9 cellular contexts compared by ENCODE assay signal in the genomic region with DNA sequence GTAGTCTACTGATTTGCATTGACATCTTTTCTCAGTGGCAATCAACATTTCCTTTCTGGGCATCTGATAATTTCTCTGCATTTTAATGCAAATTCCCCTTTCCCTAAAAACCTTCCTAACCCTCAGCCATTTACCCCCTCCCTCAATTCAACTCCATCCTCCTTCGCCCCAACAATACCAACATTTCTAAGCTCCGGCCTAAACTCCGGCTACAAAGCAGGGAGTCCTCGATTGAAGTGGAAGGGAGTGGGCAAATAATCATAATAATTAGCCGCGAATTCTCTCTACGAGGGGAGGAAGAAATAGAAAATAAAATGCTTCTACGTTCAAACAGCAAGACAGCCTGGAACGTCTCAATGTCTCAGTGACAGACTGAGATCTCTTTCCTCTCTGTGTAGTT. TPM values are rescaled to one million over a fixed set of nuclear protein-coding genes. Genes with fewer than 3 reads are reported as not detected.
A peak's percentile ranks its signal among the peaks of the same experiment; 100 is the strongest.
DNase-seq lines count a peak whose midpoint lies in the region; ATAC-seq and TF ChIP-seq lines count a peak whose summit lies in the region.
"Had no signal": no experiment of that assay in that cellular context is flagged by ENCODE, and none has a peak within 500 bp of the region (broad histone marks: within the 10 kb centered on the region; RNA-seq: fewer than 3 reads in every experiment).

No MANE protein-coding gene starts in this region.

- no peaks in the 10 kb centered on the region for H3K36me3 Mint-ChIP-seq in activated naive CD4-positive, alpha-beta T cell treated with anti-CD3 and anti-CD28 coated beads, Interleukin-2, amount 50 U/mL, for 24 hours
- no peaks in the 10 kb centered on the region for H3K36me3 Mint-ChIP-seq in activated naive CD8-positive, alpha-beta T cell treated with anti-CD3 and anti-CD28 coated beads for 36 hours

- H3K4me3 ChIP-seq in left lung (peak overlapping the region; percentile 58 to 64), thymus (ENCODE audit: low read length) (peak overlapping the region; percentile 93)

- ATAC-seq in left lung (no peak), GM21786 (IDR thresholded peaks at IDR 0.05; ENCODE audit: unreplicated experiment) (no peak)

- peak overlapping the region; percentile 79 for H3K4me3 Mint-ChIP-seq in activated naive CD4-positive, alpha-beta T cell treated with anti-CD3 and anti-CD28 coated beads, Interleukin-2, amount 50 U/mL, for 24 hours
- H3K4me3 Mint-ChIP-seq in activated naive CD8-positive, alpha-beta T cell treated with anti-CD3 and anti-CD28 coated beads for 36 hours: peak overlapping the region; percentile 66

- no peak for DNase-seq in activated naive CD4-positive, alpha-beta T cell treated with anti-CD3 and anti-CD28 coated beads, Interleukin-2, amount 50 U/mL, for 16 hours
- DNase-seq in activated naive CD8-positive, alpha-beta T cell treated with anti-CD3 and anti-CD28 coated beads for 36 hours: no peak
- no peak for DNase-seq in left lung
- DNase-seq in GM19238 (ENCODE audit: insufficient read length, low spot score): no peak
- DNase-seq in midbrain (lab: John Stamatoyannopoulos, UW): no peak
- DNase-seq: SIG-M5 had no signal

- H3K27ac ChIP-seq in left lung: peak overlapping the region in 1 of 2 donors; percentile 88
- no peak overlapping the region for H3K27ac ChIP-seq in thymus (ENCODE audit: low read depth)

- H3K27ac Mint-ChIP-seq in activated naive CD4-positive, alpha-beta T cell treated with anti-CD3 and anti-CD28 coated beads, Interleukin-2, amount 50 U/mL, for 24 hours: no peak overlapping the region
- H3K27ac Mint-ChIP-seq in activated naive CD8-positive, alpha-beta T cell treated with anti-CD3 and anti-CD28 coated beads for 36 hours: peak overlapping the region; percentile 55

- no peaks in the 10 kb centered on the region for H3K9me3 Mint-ChIP-seq in activated naive CD4-positive, alpha-beta T cell treated with anti-CD3 and anti-CD28 coated beads, Interleukin-2, amount 50 U/mL, for 24 hours
- no peaks in the 10 kb centered on the region for H3K9me3 Mint-ChIP-seq in activated naive CD8-positive, alpha-beta T cell treated with anti-CD3 and anti-CD28 coated beads for 36 hours

- intact Hi-C loops in left lung (cut with DNase I): no loop called here

- peaks cover 0 to 50% of the 10 kb centered on the region in 2 donors for H3K4me1 ChIP-seq in left lung
- H3K4me1 ChIP-seq in thymus (ENCODE audit: control insufficient read depth, insufficient read depth, low read length): peaks cover 18% of the 10 kb centered on the region

- H3K36me3 ChIP-seq in left lung (no peaks in the 10 kb centered on the region), thymus (ENCODE audit: control insufficient read depth, insufficient read depth) (peaks cover 13% of the 10 kb centered on the region)

- no peaks in the 10 kb centered on the region for H3K9me3 ChIP-seq in left lung
- H3K9me3 ChIP-seq in thymus (ENCODE audit: control insufficient read depth): no peaks in the 10 kb centered on the region

- H3K4me1 Mint-ChIP-seq in activated naive CD4-positive, alpha-beta T cell treated with anti-CD3 and anti-CD28 coated beads, Interleukin-2, amount 50 U/mL, for 24 hours: peaks cover 26% of the 10 kb centered on the region
- H3K4me1 Mint-ChIP-seq in activated naive CD8-positive, alpha-beta T cell treated with anti-CD3 and anti-CD28 coated beads for 36 hours: peaks cover 18% of the 10 kb centered on the region

- WGBS in thymus: 11% methylated on average over 9 of the region's 9 CpGs

- TF ChIP-seq CTCF in left lung (IDR thresholded peaks at IDR 0.05): no peak

- peaks cover 42 to 94% of the 10 kb centered on the region in 2 donors for H3K27me3 ChIP-seq in left lung
- no peaks in the 10 kb centered on the region for H3K27me3 ChIP-seq in thymus (ENCODE audit: control insufficient read depth, insufficient read depth)

- peaks cover 60% of the 10 kb centered on the region for H3K27me3 Mint-ChIP-seq in activated naive CD4-positive, alpha-beta T cell treated with anti-CD3 and anti-CD28 coated beads, Interleukin-2, amount 50 U/mL, for 24 hours
- H3K27me3 Mint-ChIP-seq in activated naive CD8-positive, alpha-beta T cell treated with anti-CD3 and anti-CD28 coated beads for 36 hours: peaks cover 94% of the 10 kb centered on the region

RNA-seq across cellular contexts. Expression of a gene that starts 4.6 kb away (rescaled TPM):
- 1 to 10 TPM; 1.6 to 1.8 TPM for total RNA-seq in activated naive CD8-positive, alpha-beta T cell treated with anti-CD3 and anti-CD28 coated beads for 36 hours
- 1 to 10 TPM; 4.0 to 7.3 TPM for total RNA-seq in left lung
- 33.6 TPM for polyA plus RNA-seq in thymus
